10 cellular contexts compared by ENCODE assay signal in genomic region chr3:63900459-63900858, GRCh38. TPM values are rescaled to one million over a fixed set of nuclear protein-coding genes. Genes with fewer than 3 reads are reported as not detected.
DNase-seq lines count a peak whose midpoint lies in the region; ATAC-seq lines count a peak whose summit lies in the region.
"Had no signal": no experiment of that assay in that cellular context is flagged by ENCODE, and none has a peak within 500 bp of the region (broad histone marks: within the 10 kb centered on the region; RNA-seq: fewer than 3 reads in every experiment).

No MANE protein-coding gene starts in this region.

- DNase-seq in CD4-positive, CD25-positive, alpha-beta regulatory T cell: no peak
- DNase-seq in COR-L47 (lab: John Stamatoyannopoulos, UW) (peak; percentile 43), NCI-H510A treated with DMSO at 0.1 percent for 48 hours (lab: John Stamatoyannopoulos, UW) (peak; percentile 73), dermis microvascular lymphatic vessel endothelial cell (ENCODE audit: low read depth in 2 of 2) (peak; percentile 87 to 98), DMS79 treated with DMSO at 0.1 percent for 48 hours (lab: John Stamatoyannopoulos, UW) (no peak)
- DNase-seq in stimulated activated CD4-positive, alpha-beta T cell treated with anti-CD3 and anti-CD28 coated beads, Interleukin-1b, Interleukin-23, amount 100 ng/mL, for 48 hours: no peak
- DNase-seq in activated effector memory CD4-positive, alpha-beta T cell treated with Interleukin-2 at 50 U/mL for 16 hours: no peak
- DNase-seq: DMS53 had no signal

- H3K36me3 Mint-ChIP-seq in CD4-positive, CD25-positive, alpha-beta regulatory T cell: peaks cover 19% of the 10 kb centered on the region

- peaks cover 10 to 51% (median 26%) of the 10 kb centered on the region in 4 donors for H3K4me1 Mint-ChIP-seq in CD4-positive, CD25-positive, alpha-beta regulatory T cell

- peak overlapping the region in 1 of 4 donors; percentile 30 for H3K4me3 Mint-ChIP-seq in CD4-positive, CD25-positive, alpha-beta regulatory T cell
- H3K4me3 Mint-ChIP-seq: mesothelial cell of epicardium had no signal

- peaks cover 2% of the 10 kb centered on the region for H3K4me1 ChIP-seq in CD4-positive, CD25-positive, alpha-beta regulatory T cell (ENCODE audit: control insufficient read depth, insufficient read depth, low read length, poor library complexity, severe bottlenecking)

- no peaks in the 10 kb centered on the region for H3K9me3 ChIP-seq in CD4-positive, CD25-positive, alpha-beta regulatory T cell (ENCODE audit: control insufficient read depth in 2 of 2, low read length in 2 of 2)

- H3K27ac Mint-ChIP-seq in CD4-positive, CD25-positive, alpha-beta regulatory T cell: peak overlapping the region; percentile 1 to 98 (median 19)

- peaks cover 33% of the 10 kb centered on the region for H3K36me3 ChIP-seq in CD4-positive, CD25-positive, alpha-beta regulatory T cell (ENCODE audit: control insufficient read depth, insufficient read depth, low read length)

- no peak overlapping the region for H3K4me3 ChIP-seq in CD4-positive, CD25-positive, alpha-beta regulatory T cell (ENCODE audit: low read depth, low read length)

- no peaks in the 10 kb centered on the region for H3K27me3 ChIP-seq in CD4-positive, CD25-positive, alpha-beta regulatory T cell (ENCODE audit: control insufficient read depth, insufficient read depth, low read length)

- H3K27ac ChIP-seq in CD4-positive, CD25-positive, alpha-beta regulatory T cell (ENCODE audit: insufficient read depth, low read length, poor library complexity, severe bottlenecking): no peak overlapping the region
- H3K27ac ChIP-seq: KMS-11 had no signal

- ATAC-seq in CD4-positive, CD25-positive, alpha-beta regulatory T cell (ENCODE audit: low read depth in 2 of 2): no peak

- H3K9me3 Mint-ChIP-seq in CD4-positive, CD25-positive, alpha-beta regulatory T cell: no peaks in the 10 kb centered on the region
- H3K9me3 Mint-ChIP-seq: mesothelial cell of epicardium had no signal

- no peaks in the 10 kb centered on the region for H3K27me3 Mint-ChIP-seq in CD4-positive, CD25-positive, alpha-beta regulatory T cell

RNA-seq across cellular contexts. Expression of gene SCAANT1, which starts 11.7 kb away (rescaled TPM):
- total RNA-seq in CD4-positive, CD25-positive, alpha-beta regulatory T cell: 4.7 TPM
- not detected for polyA plus RNA-seq in CD4-positive, CD25-positive, alpha-beta regulatory T cell
- total RNA-seq in dermis microvascular lymphatic vessel endothelial cell: not detected in 2 replicates
- total RNA-seq: mesothelial cell of epicardium had no signal

RNA-seq across cellular contexts. Expression of gene ATXN7, which starts 36.8 kb away (rescaled TPM):
- 249 TPM for total RNA-seq in CD4-positive, CD25-positive, alpha-beta regulatory T cell
- 10 to 100 TPM; 20.0 to 28.7 (median 23.4) TPM for polyA plus RNA-seq in CD4-positive, CD25-positive, alpha-beta regulatory T cell
- 5.1 and 6.8 TPM in 2 replicates for total RNA-seq in dermis microvascular lymphatic vessel endothelial cell

RNA-seq across cellular contexts. Expression of gene THOC7, which starts 36.9 kb away (rescaled TPM):
- total RNA-seq in CD4-positive, CD25-positive, alpha-beta regulatory T cell: 37.3 TPM
- polyA plus RNA-seq in CD4-positive, CD25-positive, alpha-beta regulatory T cell: 10 to 100 TPM; 73.8 to 96.7 (median 85.4) TPM
- total RNA-seq in dermis microvascular lymphatic vessel endothelial cell: 27.9 and 44.0 TPM in 2 replicates

Comparison
In these comparisons a context has a peak if more than half of its experiments do, and no peak if none do; other contexts are left out.
1. DNase-seq: peak in COR-L47 (single experiment), NCI-H510A treated with DMSO at 0.1 percent for 48 hours (single experiment) and dermis microvascular lymphatic vessel endothelial cell (2 of 2); none in CD4-positive, CD25-positive, alpha-beta regulatory T cell (0 of 3), stimulated activated CD4-positive, alpha-beta T cell treated with anti-CD3 and anti-CD28 coated beads, Interleukin-1b, Interleukin-23, amount 100 ng/mL, for 48 hours (single experiment), activated effector memory CD4-positive, alpha-beta T cell treated with Interleukin-2 at 50 U/mL for 16 hours (single experiment) and DMS79 treated with DMSO at 0.1 percent for 48 hours (single experiment).
2. RNA of gene ATXN7, which starts 36.8 kb away (total RNA-seq): 249 TPM in CD4-positive, CD25-positive, alpha-beta regulatory T cell (single experiment); 5.1 to 6.8 TPM in dermis microvascular lymphatic vessel endothelial cell; every median in the first group is over 10 times any median in the second.